In the genomic region with DNA sequence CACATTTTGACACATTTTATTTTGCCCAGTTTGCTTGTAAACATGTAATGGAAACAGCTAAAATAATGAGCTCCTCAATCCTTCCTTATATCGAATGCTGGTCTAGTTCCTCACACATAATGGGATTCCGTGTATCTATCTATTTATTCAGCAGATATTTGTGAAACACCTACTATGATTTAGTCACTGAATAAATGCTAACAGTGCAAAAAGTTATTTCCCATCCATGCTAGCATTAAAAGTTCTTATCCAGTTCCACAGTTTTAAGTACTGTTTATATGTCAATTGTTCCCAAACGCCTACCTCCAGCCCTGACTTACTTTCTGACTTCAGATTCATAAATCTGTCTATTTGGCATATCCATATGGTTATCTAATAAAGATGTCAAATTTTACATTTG, we compare ENCODE assay signal across 31 cellular contexts.
"Had no signal": no experiment of that assay in that cellular context is flagged by ENCODE, and none has a peak within 500 bp of the region (broad histone marks: within the 10 kb centered on the region; RNA-seq: fewer than 3 reads in every experiment).

No MANE protein-coding gene starts in this region.

- H3K4me2 ChIP-seq: neural progenitor cell, smooth muscle cell had no signal

- H3K4me3 Mint-ChIP-seq: naive thymus-derived CD4-positive, alpha-beta T cell; naive thymus-derived CD8-positive, alpha-beta T cell; natural killer cell; natural killer cell treated with Interleukin-12 subunit alpha and Interleukin-12 subunit beta and Interleukin-15 and Interleukin-18, amount 100 ng/mL, for 72 hours; nephron; nephron progenitor cell; neural crest cell; neural progenitor cell had no signal

- H3K4me1 ChIP-seq: pancreas, parathyroid adenoma, prostate gland, psoas muscle, right atrium auricular region, sigmoid colon, spleen had no signal

- FAIRE-seq: pancreas, small intestine had no signal

- H3K36me3 Mint-ChIP-seq: naive thymus-derived CD4-positive, alpha-beta T cell; naive thymus-derived CD8-positive, alpha-beta T cell; natural killer cell; natural killer cell treated with Interleukin-12 subunit alpha and Interleukin-12 subunit beta and Interleukin-15 and Interleukin-18, amount 100 ng/mL, for 72 hours; neural progenitor cell had no signal

- H3K27ac ChIP-seq: neural progenitor cell, neutrophil, ovary, pancreas, parathyroid adenoma, prostate gland, psoas muscle, right atrium auricular region, sigmoid colon, skin epidermis, spleen had no signal

- H3K27me3 Mint-ChIP-seq: naive thymus-derived CD4-positive, alpha-beta T cell; naive thymus-derived CD8-positive, alpha-beta T cell; natural killer cell treated with Interleukin-12 subunit alpha and Interleukin-12 subunit beta and Interleukin-15 and Interleukin-18, amount 100 ng/mL, for 72 hours; progenitor cell of endocrine pancreas had no signal

- H3K36me3 ChIP-seq: neural progenitor cell, neutrophil, ovary, pancreas, prostate gland, right atrium auricular region, sigmoid colon, spleen had no signal

- H3K4me1 Mint-ChIP-seq: naive thymus-derived CD4-positive, alpha-beta T cell; naive thymus-derived CD8-positive, alpha-beta T cell; natural killer cell; nephron; nephron progenitor cell; neural crest cell; neural progenitor cell had no signal

- H3K9me3 ChIP-seq: neutrophil, ovary, pancreas, prostate gland, psoas muscle, right atrium auricular region, sigmoid colon had no signal

- H3K27me3 ChIP-seq: neural progenitor cell, neutrophil, ovary, pancreas, right atrium auricular region, sigmoid colon, spleen had no signal

- H3K79me2 ChIP-seq: parathyroid adenoma had no signal

- H2AFZ ChIP-seq: neural progenitor cell, parathyroid adenoma had no signal

- H3K4me3 ChIP-seq: neural progenitor cell, ovary, pancreas, prostate gland, psoas muscle, right atrium auricular region, sigmoid colon, skin epidermis, smooth muscle cell, spleen had no signal

- H3K9ac ChIP-seq: neural progenitor cell, parathyroid adenoma had no signal

- ATAC-seq: naive thymus-derived CD4-positive, alpha-beta T cell; naive thymus-derived CD8-positive, alpha-beta T cell; natural killer cell; natural killer cell treated with Interleukin-12 subunit alpha and Interleukin-12 subunit beta and Interleukin-15 and Interleukin-18, amount 100 ng/mL, for 72 hours; pancreas; psoas muscle; right cardiac atrium; sciatic nerve had no signal

- H3K9me3 Mint-ChIP-seq: nephron, nephron progenitor cell, neural crest cell, neural progenitor cell had no signal

- DNase-seq: naive thymus-derived CD4-positive, alpha-beta T cell; naive thymus-derived CD8-positive, alpha-beta T cell; natural killer cell; nephron progenitor cell; nucleus accumbens; occipital lobe; ovary; pancreas; posterior cingulate gyrus; psoas muscle; retina; right cardiac atrium; sigmoid colon; small intestine; spleen; stimulated activated CD4-positive, alpha-beta T cell treated with anti-CD3 and anti-CD28 coated beads, Interleukin-12 subunit alpha, Interleukin-12 subunit beta, amount 100 ng/mL, for 4 hours; stimulated activated CD4-positive, alpha-beta T cell treated with anti-CD3 and anti-CD28 coated beads, Interleukin-15, amount 100 ng/mL, for 24 hours; stimulated activated CD4-positive, alpha-beta T cell treated with anti-CD3 and anti-CD28 coated beads, Interleukin-1b, Interleukin-23, amount 100 ng/mL, for 48 hours; stimulated activated CD4-positive, alpha-beta T cell treated with anti-CD3 and anti-CD28 coated beads, Interleukin-2, amount 100 ng/mL, for 24 hours had no signal

- H3K27ac Mint-ChIP-seq: naive thymus-derived CD4-positive, alpha-beta T cell; naive thymus-derived CD8-positive, alpha-beta T cell; natural killer cell; natural killer cell treated with Interleukin-12 subunit alpha and Interleukin-12 subunit beta and Interleukin-15 and Interleukin-18, amount 100 ng/mL, for 72 hours; nephron progenitor cell; neural progenitor cell; progenitor cell of endocrine pancreas had no signal
